30 cellular contexts compared by ENCODE assay signal in the genomic region with DNA sequence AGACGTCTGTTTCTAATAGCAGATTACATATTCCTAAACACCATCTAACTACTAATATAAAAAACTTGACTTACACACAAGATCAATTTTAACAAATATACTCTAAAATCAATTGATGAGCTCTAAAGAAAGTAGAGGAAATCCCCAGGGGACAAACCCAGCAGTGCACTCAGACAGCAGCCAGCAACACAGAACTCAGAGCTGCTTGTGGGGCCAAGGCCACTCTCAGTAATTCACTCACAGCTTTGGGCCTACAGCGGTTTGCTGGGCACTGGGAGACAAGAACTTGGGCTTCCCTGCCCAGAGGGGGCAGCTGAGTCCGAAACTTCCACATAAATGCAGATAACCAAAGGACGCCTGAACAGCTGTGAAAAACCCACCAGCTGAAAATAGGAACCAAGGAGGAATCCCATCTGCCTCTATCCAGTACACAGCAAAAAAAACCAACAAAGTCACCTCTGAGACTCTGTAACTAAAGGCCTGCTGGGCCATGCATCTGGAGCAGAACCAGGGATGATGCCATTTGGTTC. TPM values are rescaled to one million over a fixed set of nuclear protein-coding genes. Genes with fewer than 3 reads are reported as not detected.
DNase-seq lines count a peak whose midpoint lies in the region; ATAC-seq and TF ChIP-seq lines count a peak whose summit lies in the region.
"Had no signal": no experiment of that assay in that cellular context is flagged by ENCODE, and none has a peak within 500 bp of the region (broad histone marks: within the 10 kb centered on the region; RNA-seq: fewer than 3 reads in every experiment).

No MANE protein-coding gene starts in this region.

- no peaks in the 10 kb centered on the region for H3K27me3 ChIP-seq in naive thymus-derived CD4-positive, alpha-beta T cell (ENCODE audit: control insufficient read depth in 2 of 2, insufficient read depth in 2 of 2, low read length in 2 of 2)
- H3K27me3 ChIP-seq: esophagus squamous epithelium, vagina had no signal

- H3K4me1 Mint-ChIP-seq in activated CD4-positive, alpha-beta T cell treated with anti-CD3 and anti-CD28 coated beads, Interleukin-2, amount 10 ng/mL, durations not matched to agents 7 days and 5 days: peaks cover 13% of the 10 kb centered on the region
- peaks cover 15% of the 10 kb centered on the region for H3K4me1 Mint-ChIP-seq in activated naive CD8-positive, alpha-beta T cell treated with anti-CD3 and anti-CD28 coated beads, Interleukin-2, amount 10 ng/mL, durations not matched to agents 7 days and 5 days
- peaks cover 14 to 38% (median 19%) of the 10 kb centered on the region in 7 donors for H3K4me1 Mint-ChIP-seq in naive thymus-derived CD4-positive, alpha-beta T cell
- no peaks in the 10 kb centered on the region for H3K4me1 Mint-ChIP-seq in type B pancreatic cell (ENCODE audit: unreplicated experiment)
- H3K4me1 Mint-ChIP-seq: neural crest cell, WTC11 had no signal

- peaks cover 5 to 57% (median 6%) of the 10 kb centered on the region in 3 experiments for H3K36me3 ChIP-seq in naive thymus-derived CD4-positive, alpha-beta T cell (ENCODE audit: control insufficient read depth in 2 of 3, insufficient read depth in 3 of 3, low read length in 3 of 3)

- no peak for DNase-seq in activated CD4-positive, alpha-beta T cell treated with anti-CD3 and anti-CD28 coated beads, Interleukin-2, amount 10 ng/mL, durations not matched to agents 7 days and 5 days
- no peak for DNase-seq in activated CD4-positive, alpha-beta T cell treated with anti-CD3 and anti-CD28 coated beads, Interleukin-2, amount 50 U/mL, for 1 hour
- peak; percentile 43 for DNase-seq in GM20000 (ENCODE audit: low spot score)
- DNase-seq in activated naive CD8-positive, alpha-beta T cell treated with anti-CD3 and anti-CD28 coated beads, Interleukin-2, amount 10 ng/mL, durations not matched to agents 7 days and 5 days: no peak
- DNase-seq in naive thymus-derived CD4-positive, alpha-beta T cell: no peak
- DNase-seq in dermis blood vessel endothelial cell: no peak
- DNase-seq in type B pancreatic cell (ENCODE audit: extremely low spot score, unreplicated experiment): no peak
- DNase-seq: 8988T; activated CD8-positive, alpha-beta memory T cell treated with anti-CD3 and anti-CD28 coated beads for 24 hours; activated effector memory CD4-positive, alpha-beta T cell treated with Interleukin-2 at 50 U/mL for 16 hours; amniotic stem cell; central memory CD4-positive, alpha-beta T cell; effector CD8-positive, alpha-beta T cell; esophagus squamous epithelium; left colon; midbrain; NCI-H1092; NCI-H2029 treated with DMSO at 0.1 percent for 48 hours; NCI-H446 treated with DMSO at 0.1 percent for 48 hours; stimulated activated CD4-positive, alpha-beta T cell treated with anti-CD3 and anti-CD28 coated beads, Interleukin-4, amount 100 ng/mL, for 4 hours; substantia nigra had no signal

- CTCF ChIA-PET in activated CD4-positive, alpha-beta T cell treated with anti-CD3 and anti-CD28 coated beads, Interleukin-2, amount 10 ng/mL, durations not matched to agents 7 days and 5 days (lab: Charles Lee): interaction anchor here (0.7 to 1.3 kb wide), 4 partner anchors 15 to 521 kb away, joined by 3 to 5 read pairs (median 3); no protein-coding TSS in a partner anchor
- CTCF ChIA-PET in naive thymus-derived CD4-positive, alpha-beta T cell (lab: Charles Lee): interaction anchor here (0.5 to 0.6 kb wide), 3 partner anchors 13 to 47 kb away, joined by 3 to 6 read pairs (median 3); no protein-coding TSS in a partner anchor

- H3K36me3 Mint-ChIP-seq in activated CD4-positive, alpha-beta T cell treated with anti-CD3 and anti-CD28 coated beads, Interleukin-2, amount 10 ng/mL, durations not matched to agents 7 days and 5 days (ENCODE audit: low read depth): peaks cover 37% of the 10 kb centered on the region
- peaks cover 20% of the 10 kb centered on the region for H3K36me3 Mint-ChIP-seq in activated naive CD8-positive, alpha-beta T cell treated with anti-CD3 and anti-CD28 coated beads, Interleukin-2, amount 10 ng/mL, durations not matched to agents 7 days and 5 days
- H3K36me3 Mint-ChIP-seq in naive thymus-derived CD4-positive, alpha-beta T cell: peaks cover 5 to 28% (median 11%) of the 10 kb centered on the region in 5 donors
- H3K36me3 Mint-ChIP-seq in type B pancreatic cell: peaks cover 16% of the 10 kb centered on the region

- ATAC-seq in activated naive CD8-positive, alpha-beta T cell treated with anti-CD3 and anti-CD28 coated beads, Interleukin-2, amount 10 ng/mL, durations not matched to agents 7 days and 5 days (ENCODE audit: low read depth): no peak
- ATAC-seq in naive thymus-derived CD4-positive, alpha-beta T cell: no peak
- no peak for ATAC-seq in HG03442 (IDR thresholded peaks at IDR 0.05; ENCODE audit: unreplicated experiment)
- ATAC-seq: HCT116, left colon, SK-N-SH treated with all-trans-retinoic acid at 6 μM for 48 hours, WTC11 had no signal

- POLR2A ChIA-PET in activated CD4-positive, alpha-beta T cell treated with anti-CD3 and anti-CD28 coated beads, Interleukin-2, amount 10 ng/mL, durations not matched to agents 7 days and 5 days (lab: Charles Lee): no interaction called here
- POLR2A ChIA-PET in activated naive CD8-positive, alpha-beta T cell treated with anti-CD3 and anti-CD28 coated beads, Interleukin-2, amount 10 ng/mL, durations not matched to agents 7 days and 5 days (lab: Charles Lee): interaction anchor here (0.6 kb wide), 1 partner anchor 232 kb away, joined by 3 read pairs; no protein-coding TSS in a partner anchor
- POLR2A ChIA-PET in naive thymus-derived CD4-positive, alpha-beta T cell (lab: Charles Lee): no interaction called here

- no peak for TF ChIP-seq CTCF in GM20000 (IDR thresholded peaks at IDR 0.05; ENCODE audit: extremely low read depth, missing control alignments)
- TF ChIP-seq CTCF in type B pancreatic cell (conservative IDR thresholded peaks at IDR 0.05): no peak

- H3K4me3 Mint-ChIP-seq in activated CD4-positive, alpha-beta T cell treated with anti-CD3 and anti-CD28 coated beads, Interleukin-2, amount 10 ng/mL, durations not matched to agents 7 days and 5 days: no peak overlapping the region
- H3K4me3 Mint-ChIP-seq in activated naive CD8-positive, alpha-beta T cell treated with anti-CD3 and anti-CD28 coated beads, Interleukin-2, amount 10 ng/mL, durations not matched to agents 7 days and 5 days: peak overlapping the region; percentile 41
- no peak overlapping the region for H3K4me3 Mint-ChIP-seq in naive thymus-derived CD4-positive, alpha-beta T cell
- H3K4me3 Mint-ChIP-seq in type B pancreatic cell: no peak overlapping the region
- H3K4me3 Mint-ChIP-seq: neural crest cell, WTC11 had no signal

- peak overlapping the region; percentile 54 for H3K27ac Mint-ChIP-seq in activated CD4-positive, alpha-beta T cell treated with anti-CD3 and anti-CD28 coated beads, Interleukin-2, amount 10 ng/mL, durations not matched to agents 7 days and 5 days
- H3K27ac Mint-ChIP-seq in activated naive CD8-positive, alpha-beta T cell treated with anti-CD3 and anti-CD28 coated beads, Interleukin-2, amount 10 ng/mL, durations not matched to agents 7 days and 5 days: peak overlapping the region; percentile 81
- H3K27ac Mint-ChIP-seq in naive thymus-derived CD4-positive, alpha-beta T cell: peak overlapping the region in 5 of 9 donors; percentile 48 to 81 (median 51)
- no peak overlapping the region for H3K27ac Mint-ChIP-seq in type B pancreatic cell
- H3K27ac Mint-ChIP-seq: progenitor cell of endocrine pancreas, WTC11 had no signal

- no peaks in the 10 kb centered on the region for H3K9me3 Mint-ChIP-seq in activated CD4-positive, alpha-beta T cell treated with anti-CD3 and anti-CD28 coated beads, Interleukin-2, amount 10 ng/mL, durations not matched to agents 7 days and 5 days
- H3K9me3 Mint-ChIP-seq in activated naive CD8-positive, alpha-beta T cell treated with anti-CD3 and anti-CD28 coated beads, Interleukin-2, amount 10 ng/mL, durations not matched to agents 7 days and 5 days: no peaks in the 10 kb centered on the region
- H3K9me3 Mint-ChIP-seq in naive thymus-derived CD4-positive, alpha-beta T cell: no peaks in the 10 kb centered on the region
- H3K9me3 Mint-ChIP-seq in type B pancreatic cell: no peaks in the 10 kb centered on the region
- H3K9me3 Mint-ChIP-seq: neural crest cell had no signal

- intact Hi-C loops in naive thymus-derived CD4-positive, alpha-beta T cell (cut with micrococcal nuclease): no loop called here

- H3K4me3 ChIP-seq in naive thymus-derived CD4-positive, alpha-beta T cell (ENCODE audit: low read length): no peak overlapping the region
- H3K4me3 ChIP-seq: esophagus squamous epithelium, skin epidermis, vagina had no signal

- H3K9me3 ChIP-seq in naive thymus-derived CD4-positive, alpha-beta T cell (ENCODE audit: control insufficient read depth in 2 of 3, low read length in 3 of 3): no peaks in the 10 kb centered on the region
- H3K9me3 ChIP-seq: esophagus squamous epithelium, vagina had no signal

- H3K27ac ChIP-seq in naive thymus-derived CD4-positive, alpha-beta T cell (ENCODE audit: low read depth, low read length): no peak overlapping the region
- H3K27ac ChIP-seq: vagina had no signal

- H3K27me3 Mint-ChIP-seq in activated CD4-positive, alpha-beta T cell treated with anti-CD3 and anti-CD28 coated beads, Interleukin-2, amount 10 ng/mL, durations not matched to agents 7 days and 5 days: no peaks in the 10 kb centered on the region
- H3K27me3 Mint-ChIP-seq in activated naive CD8-positive, alpha-beta T cell treated with anti-CD3 and anti-CD28 coated beads, Interleukin-2, amount 10 ng/mL, durations not matched to agents 7 days and 5 days: no peaks in the 10 kb centered on the region
- H3K27me3 Mint-ChIP-seq in naive thymus-derived CD4-positive, alpha-beta T cell: no peaks in the 10 kb centered on the region
- no peaks in the 10 kb centered on the region for H3K27me3 Mint-ChIP-seq in type B pancreatic cell
- H3K27me3 Mint-ChIP-seq: progenitor cell of endocrine pancreas had no signal

- peaks cover 0 to 5% of the 10 kb centered on the region in 2 donors for H3K4me1 ChIP-seq in naive thymus-derived CD4-positive, alpha-beta T cell (ENCODE audit: control insufficient read depth in 2 of 2, insufficient read depth in 2 of 2, low read length in 2 of 2)

RNA-seq across cellular contexts. Expression of gene NPLOC4, which starts 21.4 kb away (rescaled TPM):
- 10 to 100 TPM; 91.3 to 98.2 TPM for total RNA-seq in activated CD4-positive, alpha-beta T cell treated with anti-CD3 and anti-CD28 coated beads, Interleukin-2, amount 10 ng/mL, durations not matched to agents 7 days and 5 days
- 100 to 1,000 TPM in 1 of 2 experiments, 10 to 100 TPM in 1; 96.9 to 109 TPM for total RNA-seq in activated naive CD8-positive, alpha-beta T cell treated with anti-CD3 and anti-CD28 coated beads, Interleukin-2, amount 10 ng/mL, durations not matched to agents 7 days and 5 days
- 100 to 1,000 TPM in 2 of 5 experiments, 10 to 100 TPM in 3; 77.7 to 125 (median 93.6) TPM for total RNA-seq in naive thymus-derived CD4-positive, alpha-beta T cell
- polyA plus RNA-seq in naive thymus-derived CD4-positive, alpha-beta T cell: 10 to 100 TPM; 47.8 to 68.6 TPM
- total RNA-seq in dermis blood vessel endothelial cell (83.9 and 124 TPM in 2 replicates), type B pancreatic cell (ENCODE audit: low replicate concordance) (82.4 and 90.1 TPM in 2 replicates)

RNA-seq across cellular contexts. Expression of gene TSPAN10, which starts 21.5 kb away (rescaled TPM):
- total RNA-seq in activated CD4-positive, alpha-beta T cell treated with anti-CD3 and anti-CD28 coated beads, Interleukin-2, amount 10 ng/mL, durations not matched to agents 7 days and 5 days: under 1 TPM; 0.75 to 0.89 TPM
- under 1 TPM; 0.36 to 0.99 TPM for total RNA-seq in activated naive CD8-positive, alpha-beta T cell treated with anti-CD3 and anti-CD28 coated beads, Interleukin-2, amount 10 ng/mL, durations not matched to agents 7 days and 5 days
- total RNA-seq in naive thymus-derived CD4-positive, alpha-beta T cell: 1 to 10 TPM in 2 of 5 experiments, under 1 TPM in 3; 0.32 to 1.9 (median 0.51) TPM
- polyA plus RNA-seq in naive thymus-derived CD4-positive, alpha-beta T cell: under 1 TPM; 0.33 to 0.98 TPM
- total RNA-seq in dermis blood vessel endothelial cell: 0.68 and 1.3 TPM in 2 replicates
- total RNA-seq in type B pancreatic cell (ENCODE audit: low replicate concordance): 1.4 and 3.0 TPM in 2 replicates
- total RNA-seq: vagina had no signal

RNA-seq across cellular contexts. Expression of gene PDE6G, which starts 40.9 kb away (rescaled TPM):
- 10 to 100 TPM; 19.8 to 24.7 TPM for total RNA-seq in activated CD4-positive, alpha-beta T cell treated with anti-CD3 and anti-CD28 coated beads, Interleukin-2, amount 10 ng/mL, durations not matched to agents 7 days and 5 days
- total RNA-seq in activated naive CD8-positive, alpha-beta T cell treated with anti-CD3 and anti-CD28 coated beads, Interleukin-2, amount 10 ng/mL, durations not matched to agents 7 days and 5 days: 10 to 100 TPM; 47.8 to 57.1 TPM
- total RNA-seq in naive thymus-derived CD4-positive, alpha-beta T cell: 10 to 100 TPM in 1 of 5 experiments, 1 to 10 TPM in 4; 1.0 to 28.0 (median 1.9) TPM
- polyA plus RNA-seq in naive thymus-derived CD4-positive, alpha-beta T cell: 1 to 10 TPM; 2.0 to 2.6 TPM
- 3.4 and 4.1 TPM in 2 replicates for total RNA-seq in dermis blood vessel endothelial cell
- 0.97 TPM in 1 of 2 replicates, not detected in the other for total RNA-seq in type B pancreatic cell (ENCODE audit: low replicate concordance)
- total RNA-seq: esophagus squamous epithelium, LHCN-M2, vagina had no signal

RNA-seq across cellular contexts. Expression of gene OXLD1, which starts 50.9 kb away (rescaled TPM):
- 10 to 100 TPM; 43.6 to 49.9 TPM for total RNA-seq in activated CD4-positive, alpha-beta T cell treated with anti-CD3 and anti-CD28 coated beads, Interleukin-2, amount 10 ng/mL, durations not matched to agents 7 days and 5 days
- 10 to 100 TPM; 56.6 to 60.1 TPM for total RNA-seq in activated naive CD8-positive, alpha-beta T cell treated with anti-CD3 and anti-CD28 coated beads, Interleukin-2, amount 10 ng/mL, durations not matched to agents 7 days and 5 days
- total RNA-seq in naive thymus-derived CD4-positive, alpha-beta T cell: 10 to 100 TPM; 35.9 to 61.9 (median 47.5) TPM
- polyA plus RNA-seq in naive thymus-derived CD4-positive, alpha-beta T cell: 100 to 1,000 TPM; 108 to 123 TPM
- total RNA-seq in dermis blood vessel endothelial cell (25.2 and 45.1 TPM in 2 replicates), type B pancreatic cell (ENCODE audit: low replicate concordance) (24.0 and 28.1 TPM in 2 replicates)

RNA-seq across cellular contexts. Expression of gene CCDC137, which starts 51.1 kb away (rescaled TPM):
- 10 to 100 TPM; 30.2 to 33.8 TPM for total RNA-seq in activated CD4-positive, alpha-beta T cell treated with anti-CD3 and anti-CD28 coated beads, Interleukin-2, amount 10 ng/mL, durations not matched to agents 7 days and 5 days
- 10 to 100 TPM; 31.3 to 32.0 TPM for total RNA-seq in activated naive CD8-positive, alpha-beta T cell treated with anti-CD3 and anti-CD28 coated beads, Interleukin-2, amount 10 ng/mL, durations not matched to agents 7 days and 5 days
- total RNA-seq in naive thymus-derived CD4-positive, alpha-beta T cell: 10 to 100 TPM; 16.3 to 33.5 (median 27.1) TPM
- polyA plus RNA-seq in naive thymus-derived CD4-positive, alpha-beta T cell: 10 to 100 TPM; 10.0 to 26.0 TPM
- total RNA-seq in dermis blood vessel endothelial cell (11.1 and 14.1 TPM in 2 replicates), type B pancreatic cell (ENCODE audit: low replicate concordance) (27.5 and 32.1 TPM in 2 replicates)
